ENCODE assay signal across 17 cellular contexts in the genomic region with DNA sequence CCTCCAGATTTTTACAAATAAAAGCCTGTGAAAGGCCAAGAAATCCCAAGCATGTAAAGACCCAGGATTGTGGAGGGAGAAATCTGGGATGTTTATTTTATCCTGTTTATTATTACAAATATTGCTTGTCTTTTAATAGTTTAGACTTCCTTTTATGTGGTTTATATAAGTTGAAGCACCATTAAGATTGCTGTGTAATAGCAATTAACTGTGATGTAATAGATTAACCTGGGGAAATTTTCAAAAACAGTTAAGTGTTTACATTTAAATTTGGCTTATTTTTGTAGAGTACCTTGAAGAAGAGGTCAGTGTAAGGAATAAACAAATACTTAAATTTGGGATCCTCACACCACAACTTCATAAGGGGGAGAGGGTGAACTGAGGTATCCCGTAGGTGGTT. TPM values are rescaled to one million over a fixed set of nuclear protein-coding genes. Genes with fewer than 3 reads are reported as not detected.
A peak's percentile ranks its signal among the peaks of the same experiment; 100 is the strongest.
DNase-seq lines count a peak whose midpoint lies in the region; ATAC-seq and TF ChIP-seq lines count a peak whose summit lies in the region.
"Had no signal": no experiment of that assay in that cellular context is flagged by ENCODE, and none has a peak within 500 bp of the region (broad histone marks: within the 10 kb centered on the region; RNA-seq: fewer than 3 reads in every experiment).

No MANE protein-coding gene starts in this region.

- H3K27ac Mint-ChIP-seq in activated CD4-positive, alpha-beta T cell treated with anti-CD3 and anti-CD28 coated beads for 36 hours: peak overlapping the region; percentile 16
- H3K27ac Mint-ChIP-seq in Caco-2 (ENCODE audit: unreplicated experiment) (peak overlapping the region; percentile 4), WTC11 (peak overlapping the region; percentile 94), memory B cell (peak overlapping the region; percentile 68)

- H3K9me3 Mint-ChIP-seq in activated CD4-positive, alpha-beta T cell treated with anti-CD3 and anti-CD28 coated beads for 36 hours (ENCODE audit: low read depth): peaks cover 2% of the 10 kb centered on the region
- H3K9me3 Mint-ChIP-seq in Caco-2 (ENCODE audit: unreplicated experiment): no peaks in the 10 kb centered on the region
- peaks cover 7% of the 10 kb centered on the region for H3K9me3 Mint-ChIP-seq in WTC11
- no peaks in the 10 kb centered on the region for H3K9me3 Mint-ChIP-seq in memory B cell
- H3K9me3 Mint-ChIP-seq: type B pancreatic cell had no signal

- H3K4me3 Mint-ChIP-seq in activated CD4-positive, alpha-beta T cell treated with anti-CD3 and anti-CD28 coated beads for 36 hours: no peak overlapping the region
- H3K4me3 Mint-ChIP-seq in Caco-2 (ENCODE audit: unreplicated experiment): no peak overlapping the region
- H3K4me3 Mint-ChIP-seq in WTC11: no peak overlapping the region
- no peak overlapping the region for H3K4me3 Mint-ChIP-seq in memory B cell
- H3K4me3 Mint-ChIP-seq: type B pancreatic cell had no signal

- intact Hi-C loops in activated CD4-positive, alpha-beta T cell treated with anti-CD3 and anti-CD28 coated beads for 36 hours (cut with DNase I, micrococcal nuclease): no loop called here
- intact Hi-C loops in Caco-2 (cut with micrococcal nuclease; ENCODE audit: unreplicated experiment): no loop called here

- H3K27me3 ChIP-seq in Caco-2 (replicated peaks; ENCODE audit: control insufficient read depth, insufficient read depth, low read length): no peaks in the 10 kb centered on the region
- H3K27me3 ChIP-seq: adrenal gland, right lobe of liver had no signal

- ATAC-seq in activated CD4-positive, alpha-beta T cell treated with anti-CD3 and anti-CD28 coated beads for 36 hours: no peak
- no peak for ATAC-seq in WTC11
- no peak for ATAC-seq in memory B cell (ENCODE audit: low read depth)
- ATAC-seq in HG02870 (IDR thresholded peaks at IDR 0.05; ENCODE audit: unreplicated experiment): no peak
- ATAC-seq in GM21360 (IDR thresholded peaks at IDR 0.05; ENCODE audit: unreplicated experiment): no peak

- BruUV-seq in Caco-2 (replicated peaks; lab: Mats Ljungman, UMichigan): no TSS peak

- TF ChIP-seq CTCF in Caco-2 (IDR thresholded peaks at IDR 0.05; ENCODE audit: insufficient read depth in 1 of 2, low read depth in 1 of 2, low read length in 1 of 2, severe bottlenecking in 1 of 2, unreplicated experiment in 1 of 2) (no peak), WTC11 (IDR thresholded peaks at IDR 0.05) (no peak)

- H3K36me3 Mint-ChIP-seq in activated CD4-positive, alpha-beta T cell treated with anti-CD3 and anti-CD28 coated beads for 36 hours (ENCODE audit: low read depth): peaks cover 38% of the 10 kb centered on the region
- peaks cover 70% of the 10 kb centered on the region for H3K36me3 Mint-ChIP-seq in Caco-2 (ENCODE audit: insufficient read depth, unreplicated experiment)
- H3K36me3 Mint-ChIP-seq in WTC11: peaks cover 38% of the 10 kb centered on the region
- peaks cover 20% of the 10 kb centered on the region for H3K36me3 Mint-ChIP-seq in memory B cell

- no peaks in the 10 kb centered on the region; the same call in 1 of the 2 replicates for H3K9me3 ChIP-seq in Caco-2
- H3K9me3 ChIP-seq: adrenal gland, right lobe of liver had no signal

- H3K4me3 ChIP-seq in Caco-2 (ENCODE audit: low read depth, low read length): no peak overlapping the region
- H3K4me3 ChIP-seq: adrenal gland, right lobe of liver had no signal

- no peaks in the 10 kb centered on the region for H3K27me3 Mint-ChIP-seq in activated CD4-positive, alpha-beta T cell treated with anti-CD3 and anti-CD28 coated beads for 36 hours
- H3K27me3 Mint-ChIP-seq in Caco-2 (ENCODE audit: insufficient read depth, unreplicated experiment) (no peaks in the 10 kb centered on the region), WTC11 (ENCODE audit: low read depth) (peaks cover 7% of the 10 kb centered on the region; the same call in 1 of the 2 replicates), memory B cell (no peaks in the 10 kb centered on the region)
- H3K27me3 Mint-ChIP-seq: type B pancreatic cell had no signal

- POLR2A ChIA-PET in activated CD4-positive, alpha-beta T cell treated with anti-CD3 and anti-CD28 coated beads for 36 hours (lab: Charles Lee): no interaction called here
- POLR2A ChIA-PET in Caco-2 (lab: Charles Lee) (no interaction called here), WTC11 (lab: Charles Lee) (no interaction called here)

- no peak for DNase-seq in activated CD4-positive, alpha-beta T cell treated with anti-CD3 and anti-CD28 coated beads for 36 hours
- no peak for DNase-seq in activated CD4-positive, alpha-beta T cell treated with anti-CD3 and anti-CD28 coated beads for 1 hour
- DNase-seq in Caco-2: no peak
- no peak for DNase-seq in WTC11 (ENCODE audit: low spot score)
- no peak for DNase-seq in memory B cell (ENCODE audit: low spot score in 2 of 2)
- no peak for DNase-seq in NCI-H2171 (lab: John Stamatoyannopoulos, UW)
- DNase-seq: activated CD8-positive, alpha-beta memory T cell treated with anti-CD3 and anti-CD28 coated beads for 24 hours; adrenal gland; AML-193; glutamatergic neuron; KG1; mesenchymal stem cell; NCI-H524 treated with DMSO at 0.1 percent for 48 hours; right lobe of liver had no signal

- peaks cover 20% of the 10 kb centered on the region for H3K4me1 ChIP-seq in Caco-2

- peaks cover 49% of the 10 kb centered on the region for H3K4me1 Mint-ChIP-seq in activated CD4-positive, alpha-beta T cell treated with anti-CD3 and anti-CD28 coated beads for 36 hours
- H3K4me1 Mint-ChIP-seq in Caco-2 (ENCODE audit: low read depth, unreplicated experiment) (peaks cover 42% of the 10 kb centered on the region), WTC11 (peaks cover 33% of the 10 kb centered on the region), memory B cell (peaks cover 15% of the 10 kb centered on the region)

- CTCF ChIA-PET in activated CD4-positive, alpha-beta T cell treated with anti-CD3 and anti-CD28 coated beads for 36 hours (lab: Charles Lee): no interaction called here
- CTCF ChIA-PET in Caco-2 (lab: Charles Lee) (no interaction called here), WTC11 (lab: Charles Lee) (no interaction called here)

- peaks cover 2% of the 10 kb centered on the region; the same call in 1 of the 2 replicates for H3K36me3 ChIP-seq in Caco-2 (ENCODE audit: control insufficient read depth, insufficient read depth, low read length)
- H3K36me3 ChIP-seq: adrenal gland had no signal

TF ChIP-seq in WTC11, 78 proteins besides CTCF, POLR2A, EP300 and RAD21:
- TF ChIP-seq SMAD4 (CRISPR knock-in tag; IDR thresholded peaks at IDR 0.05): no peak
- TF ChIP-seq, protein P1, sequence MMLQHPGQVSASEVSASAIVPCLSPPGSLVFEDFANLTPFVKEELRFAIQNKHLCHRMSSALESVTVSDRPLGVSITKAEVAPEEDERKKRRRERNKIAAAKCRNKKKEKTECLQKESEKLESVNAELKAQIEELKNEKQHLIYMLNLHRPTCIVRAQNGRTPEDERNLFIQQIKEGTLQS (CRISPR knock-in tag; conservative IDR thresholded peaks at IDR 0.05): no peak
- TF ChIP-seq TEAD1 (CRISPR knock-in tag; IDR thresholded peaks at IDR 0.05): no peak
- TF ChIP-seq EMX1 (CRISPR knock-in tag; IDR thresholded peaks at IDR 0.05): no peak
- no peak for TF ChIP-seq RORB (CRISPR knock-in tag; IDR thresholded peaks at IDR 0.05)
- TF ChIP-seq, protein P2, sequence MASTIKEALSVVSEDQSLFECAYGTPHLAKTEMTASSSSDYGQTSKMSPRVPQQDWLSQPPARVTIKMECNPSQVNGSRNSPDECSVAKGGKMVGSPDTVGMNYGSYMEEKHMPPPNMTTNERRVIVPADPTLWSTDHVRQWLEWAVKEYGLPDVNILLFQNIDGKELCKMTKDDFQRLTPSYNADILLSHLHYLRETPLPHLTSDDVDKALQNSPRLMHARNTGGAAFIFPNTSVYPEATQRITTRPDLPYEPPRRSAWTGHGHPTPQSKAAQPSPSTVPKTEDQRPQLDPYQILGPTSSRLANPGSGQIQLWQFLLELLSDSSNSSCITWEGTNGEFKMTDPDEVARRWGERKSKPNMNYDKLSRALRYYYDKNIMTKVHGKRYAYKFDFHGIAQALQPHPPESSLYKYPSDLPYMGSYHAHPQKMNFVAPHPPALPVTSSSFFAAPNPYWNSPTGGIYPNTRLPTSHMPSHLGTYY (CRISPR knock-in tag; IDR thresholded peaks at IDR 0.05): no peak
- TF ChIP-seq, protein P3, sequence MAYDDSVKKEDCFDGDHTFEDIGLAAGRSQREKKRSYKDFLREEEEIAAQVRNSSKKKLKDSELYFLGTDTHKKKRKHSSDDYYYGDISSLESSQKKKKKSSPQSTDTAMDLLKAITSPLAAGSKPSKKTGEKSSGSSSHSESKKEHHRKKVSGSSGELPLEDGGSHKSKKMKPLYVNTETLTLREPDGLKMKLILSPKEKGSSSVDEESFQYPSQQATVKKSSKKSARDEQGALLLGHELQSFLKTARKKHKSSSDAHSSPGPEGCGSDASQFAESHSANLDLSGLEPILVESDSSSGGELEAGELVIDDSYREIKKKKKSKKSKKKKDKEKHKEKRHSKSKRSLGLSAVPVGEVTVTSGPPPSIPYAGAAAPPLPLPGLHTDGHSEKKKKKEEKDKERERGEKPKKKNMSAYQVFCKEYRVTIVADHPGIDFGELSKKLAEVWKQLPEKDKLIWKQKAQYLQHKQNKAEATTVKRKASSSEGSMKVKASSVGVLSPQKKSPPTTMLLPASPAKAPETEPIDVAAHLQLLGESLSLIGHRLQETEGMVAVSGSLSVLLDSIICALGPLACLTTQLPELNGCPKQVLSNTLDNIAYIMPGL (CRISPR knock-in tag; IDR thresholded peaks at IDR 0.05): no peak
- no peak for TF ChIP-seq NFYB (CRISPR knock-in tag; conservative IDR thresholded peaks at IDR 0.05; ENCODE audit: low read depth)
- TF ChIP-seq FOXJ3 (CRISPR knock-in tag; IDR thresholded peaks at IDR 0.05; ENCODE audit: borderline replicate concordance): no peak
- TF ChIP-seq ZBTB21 (CRISPR knock-in tag; IDR thresholded peaks at IDR 0.05; ENCODE audit: borderline replicate concordance): no peak
- TF ChIP-seq IRF2 (CRISPR knock-in tag; IDR thresholded peaks at IDR 0.05; ENCODE audit: borderline replicate concordance, low read depth): no peak
- TF ChIP-seq TCF7 (CRISPR knock-in tag; IDR thresholded peaks at IDR 0.05; ENCODE audit: low read depth): no peak
- no peak for TF ChIP-seq ESRRA (CRISPR knock-in tag; IDR thresholded peaks at IDR 0.05; ENCODE audit: borderline replicate concordance)
- no peak for TF ChIP-seq ZNF138 (CRISPR knock-in tag; conservative IDR thresholded peaks at IDR 0.05)

RNA-seq across cellular contexts. Expression of a gene that starts 27.0 kb away (rescaled TPM):
- total RNA-seq in activated CD4-positive, alpha-beta T cell treated with anti-CD3 and anti-CD28 coated beads for 36 hours: 10 to 100 TPM; 43.9 to 54.5 TPM
- 182 and 186 TPM in 2 replicates for total RNA-seq in Caco-2 (2022)
- 46.6 to 55.8 TPM (median 54.8 TPM) in 3 replicates for total RNA-seq in WTC11 (2021)

Comparison
In these comparisons a context has a peak if more than half of its experiments do, and no peak if none do; other contexts are left out.
1. H3K27ac Mint-ChIP-seq: peak in every context shown above with its lines; median percentile 94 in WTC11; 68 in memory B cell; 16 in activated CD4-positive, alpha-beta T cell treated with anti-CD3 and anti-CD28 coated beads for 36 hours; 4 in Caco-2.